8 cellular contexts compared by ENCODE assay signal in genomic region chr17:74981979-74982662, GRCh38. TPM values are rescaled to one million over a fixed set of nuclear protein-coding genes. Genes with fewer than 3 reads are reported as not detected.
DNase-seq lines count a peak whose midpoint lies in the region; ATAC-seq and TF ChIP-seq lines count a peak whose summit lies in the region.

No MANE protein-coding gene starts in this region.

- H3K36me3 ChIP-seq in DOHH2 (ENCODE audit: control insufficient read depth, low read length), result no peaks in the 10 kb centered on the region

- DNase-seq in HT-29 (ENCODE audit: low spot score) (peak; percentile 60), OCI-M1 (lab: John Stamatoyannopoulos, UW) (peak; percentile 84), fibroblast of mammary gland (ENCODE audit: low read depth) (peak; percentile 64), Kasumi-1 (lab: John Stamatoyannopoulos, UW) (no peak)
- peak; percentile 61 to 76 for DNase-seq in activated T-helper 1 cell treated with anti-CD3 and anti-CD28 coated beads, Interleukin-2, amount 50 U/mL, for 16 hours (ENCODE audit: low read depth in 1 of 2, low spot score in 1 of 2)
- DNase-seq in naive thymus-derived CD8-positive, alpha-beta T cell, result peak; percentile 64 to 90 (median 80)

- peak; percentile 91 to 94 for ATAC-seq in naive thymus-derived CD8-positive, alpha-beta T cell
- peak; percentile 92 for ATAC-seq in stimulated activated memory B cell treated with anti-CD40 and anti-IgM and Interleukin-4, amounts not matched to agents 10 μg/mL and 1 μg/mL and 100 μg/mL, for 72 hours

- no peak overlapping the region for H3K27ac ChIP-seq in DOHH2 (ENCODE audit: low read depth, low read length)

- no peaks in the 10 kb centered on the region for H3K9me3 ChIP-seq in DOHH2 (ENCODE audit: control insufficient read depth, insufficient read depth, low read length)

- peaks cover 14% of the 10 kb centered on the region for H3K4me1 ChIP-seq in DOHH2 (ENCODE audit: control insufficient read depth, low read length)

- H3K27me3 ChIP-seq in DOHH2 (ENCODE audit: control insufficient read depth, low read length), result peaks cover 38% of the 10 kb centered on the region

- TF ChIP-seq CTCF in DOHH2 (IDR thresholded peaks at IDR 0.05; ENCODE audit: low read depth, low read length, poor library complexity, severe bottlenecking) (no peak), fibroblast of mammary gland (conservative IDR thresholded peaks at IDR 0.05; ENCODE audit: control insufficient read depth, insufficient read depth, low read depth, low read length) (no peak)

- no peaks in the 10 kb centered on the region for H3K79me2 ChIP-seq in DOHH2 (ENCODE audit: control insufficient read depth, low read length)

- no peaks in the 10 kb centered on the region for H4K20me1 ChIP-seq in DOHH2 (ENCODE audit: control insufficient read depth, insufficient read depth, low read depth, low read length)

- H3K9me2 ChIP-seq in DOHH2 (replicated peaks; ENCODE audit: control insufficient read depth, low read length), result no peaks in the 10 kb centered on the region

- POLR2A ChIA-PET in naive thymus-derived CD8-positive, alpha-beta T cell (lab: Charles Lee), result interaction anchor here (1.4 to 2.6 kb wide), 2 partner anchors 10 to 31 kb away, joined by 5 to 11 read pairs; partner anchors contain the start of genes HID1 and MRPL58

- H3K27me3 Mint-ChIP-seq in naive thymus-derived CD8-positive, alpha-beta T cell, result peaks cover 0 to 11% (median 0%) of the 10 kb centered on the region in 5 donors
- H3K27me3 Mint-ChIP-seq in stimulated activated memory B cell treated with anti-CD40 and anti-IgM and Interleukin-4, amounts not matched to agents 10 μg/mL and 1 μg/mL and 100 μg/mL, for 72 hours, result peaks cover 61% of the 10 kb centered on the region

- peak overlapping the region; percentile 71 to 98 (median 92) for H3K27ac Mint-ChIP-seq in naive thymus-derived CD8-positive, alpha-beta T cell
- peak overlapping the region; percentile 40 for H3K27ac Mint-ChIP-seq in stimulated activated memory B cell treated with anti-CD40 and anti-IgM and Interleukin-4, amounts not matched to agents 10 μg/mL and 1 μg/mL and 100 μg/mL, for 72 hours

- H3K36me3 Mint-ChIP-seq in naive thymus-derived CD8-positive, alpha-beta T cell, result no peaks in the 10 kb centered on the region
- H3K36me3 Mint-ChIP-seq in stimulated activated memory B cell treated with anti-CD40 and anti-IgM and Interleukin-4, amounts not matched to agents 10 μg/mL and 1 μg/mL and 100 μg/mL, for 72 hours, result no peaks in the 10 kb centered on the region

- H3K4me3 ChIP-seq in DOHH2 (ENCODE audit: low read length), result peak overlapping the region; percentile 76
- H3K4me3 ChIP-seq in fibroblast of mammary gland (ENCODE audit: control insufficient read depth, low read depth, low read length), result peak overlapping the region; percentile 65

- no peaks in the 10 kb centered on the region for H3K9me3 Mint-ChIP-seq in naive thymus-derived CD8-positive, alpha-beta T cell
- H3K9me3 Mint-ChIP-seq in stimulated activated memory B cell treated with anti-CD40 and anti-IgM and Interleukin-4, amounts not matched to agents 10 μg/mL and 1 μg/mL and 100 μg/mL, for 72 hours, result no peaks in the 10 kb centered on the region

- peaks cover 6 to 32% (median 23%) of the 10 kb centered on the region in 4 donors for H3K4me1 Mint-ChIP-seq in naive thymus-derived CD8-positive, alpha-beta T cell
- peaks cover 20% of the 10 kb centered on the region for H3K4me1 Mint-ChIP-seq in stimulated activated memory B cell treated with anti-CD40 and anti-IgM and Interleukin-4, amounts not matched to agents 10 μg/mL and 1 μg/mL and 100 μg/mL, for 72 hours

- H3F3A ChIP-seq in DOHH2 (ENCODE audit: control insufficient read depth, insufficient read depth), result no peaks in the 10 kb centered on the region

- H3K4me3 Mint-ChIP-seq in naive thymus-derived CD8-positive, alpha-beta T cell, result peak overlapping the region; percentile 86 to 94 (median 90)
- peak overlapping the region; percentile 78 for H3K4me3 Mint-ChIP-seq in stimulated activated memory B cell treated with anti-CD40 and anti-IgM and Interleukin-4, amounts not matched to agents 10 μg/mL and 1 μg/mL and 100 μg/mL, for 72 hours

- H3K4me2 ChIP-seq in DOHH2 (ENCODE audit: low read length), result peak overlapping the region; percentile 97

RNA-seq across cellular contexts. Expression of gene CDR2L, which starts 5.3 kb away (rescaled TPM):
- total RNA-seq in HT-29 (2014; rRNA removed; shearing (Covaris generic)), result 10.2 and 10.6 TPM in 2 replicates
- total RNA-seq in naive thymus-derived CD8-positive, alpha-beta T cell, result under 1 TPM; 0.10 to 0.11 TPM
- not detected for polyA plus RNA-seq in naive thymus-derived CD8-positive, alpha-beta T cell

RNA-seq across cellular contexts. Expression of gene HID1, which starts 9.6 kb away (rescaled TPM):
- total RNA-seq in HT-29 (2014; rRNA removed; shearing (Covaris generic)), result 27.5 and 36.2 TPM in 2 replicates
- total RNA-seq in naive thymus-derived CD8-positive, alpha-beta T cell, result 10 to 100 TPM in 1 of 2 experiments, 1 to 10 TPM in 1; 9.5 to 15.0 TPM
- polyA plus RNA-seq in naive thymus-derived CD8-positive, alpha-beta T cell, result 1 to 10 TPM; 4.2 to 6.9 (median 4.7) TPM

RNA-seq across cellular contexts. Expression of gene MRPL58, which starts 30.3 kb away (rescaled TPM):
- total RNA-seq in HT-29 (2014; rRNA removed; shearing (Covaris generic)), result 61.7 and 66.4 TPM in 2 replicates
- total RNA-seq in naive thymus-derived CD8-positive, alpha-beta T cell, result 10 to 100 TPM; 23.9 to 29.4 TPM
- polyA plus RNA-seq in naive thymus-derived CD8-positive, alpha-beta T cell, result 10 to 100 TPM; 44.9 to 58.1 (median 53.6) TPM

RNA-seq across cellular contexts. Expression of gene OTOP3, which starts 46.4 kb away (rescaled TPM):
- not detected in 2 replicates for total RNA-seq in HT-29 (2014; rRNA removed; shearing (Covaris generic))
- not detected for total RNA-seq in naive thymus-derived CD8-positive, alpha-beta T cell
- polyA plus RNA-seq in naive thymus-derived CD8-positive, alpha-beta T cell, result not detected

RNA-seq across cellular contexts. Expression of gene OTOP2, which starts 58.0 kb away (rescaled TPM):
- not detected in 2 replicates for total RNA-seq in HT-29 (2014; rRNA removed; shearing (Covaris generic))
- total RNA-seq in naive thymus-derived CD8-positive, alpha-beta T cell, result not detected
- polyA plus RNA-seq in naive thymus-derived CD8-positive, alpha-beta T cell, result not detected

Comparison
In these comparisons a context has a peak if more than half of its experiments do, and no peak if none do; other contexts are left out.
1. DNase-seq: peak in HT-29 (single experiment), OCI-M1 (single experiment), activated T-helper 1 cell treated with anti-CD3 and anti-CD28 coated beads, Interleukin-2, amount 50 U/mL, for 16 hours (2 of 2), fibroblast of mammary gland (single experiment) and naive thymus-derived CD8-positive, alpha-beta T cell (10 of 10); none in Kasumi-1 (0 of 2).
2. RNA of gene CDR2L, which starts 5.3 kb away (total RNA-seq): 10.2 to 10.6 TPM in HT-29; 0.10 to 0.11 TPM in naive thymus-derived CD8-positive, alpha-beta T cell; every median in the first group is over 10 times any median in the second.